Comparison of ENCODE assay signal across 27 cellular contexts in genomic region chr2:99836670-99837069, GRCh38.
DNase-seq lines count a peak whose midpoint lies in the region; ATAC-seq and TF ChIP-seq lines count a peak whose summit lies in the region.
"Had no signal": no experiment of that assay in that cellular context is flagged by ENCODE, and none has a peak within 500 bp of the region (broad histone marks: within the 10 kb centered on the region; RNA-seq: fewer than 3 reads in every experiment).

No MANE protein-coding gene starts in this region.

- H3K9me3 ChIP-seq in Peyer's patch: no peaks in the 10 kb centered on the region
- H3K9me3 ChIP-seq: adrenal gland, BE2C, left ventricle myocardium inferior had no signal

- no peak overlapping the region for H3K4me3 Mint-ChIP-seq in stimulated activated naive B cell treated with anti-CD40 and anti-IgM and Interleukin-4, amounts not matched to agents 10 μg/mL and 1 μg/mL and 100 μg/mL, for 72 hours
- H3K4me3 Mint-ChIP-seq: CD8-positive, alpha-beta memory T cell; naive B cell; stimulated activated naive CD8-positive, alpha-beta T cell treated with anti-CD3 and anti-CD28 coated beads, Interleukin-15, amount 100 ng/mL, for 72 hours had no signal

- DNase-seq in NCI-H2171 treated with DMSO at 0.1 percent for 48 hours (lab: John Stamatoyannopoulos, UW) (peak; percentile 61), NCI-H2171 (lab: John Stamatoyannopoulos, UW) (no peak), NCI-H446 treated with DMSO at 0.1 percent for 48 hours (lab: John Stamatoyannopoulos, UW) (peak; percentile 66), fibroblast of gingiva (ENCODE audit: low read depth) (peak; percentile 40), iPS-NIHi11 (ENCODE audit: low spot score) (no peak), Peyer's patch (no peak), foreskin keratinocyte (no peak)
- no peak for DNase-seq in stimulated activated naive B cell treated with anti-CD40 and anti-IgM and Interleukin-4, amounts not matched to agents 10 μg/mL and 1 μg/mL and 100 μg/mL, for 72 hours
- DNase-seq: 8988T; activated CD4-positive, alpha-beta T cell treated with anti-CD3 and anti-CD28 coated beads, Interleukin-2, amount 50 U/mL, for 4 hours; activated naive CD4-positive, alpha-beta T cell treated with Interleukin-2 at 50 U/mL for 16 hours; adrenal gland; BE2C; CD8-positive, alpha-beta memory T cell; DMS 273 treated with DMSO at 0.1 percent for 48 hours; effector memory CD4-positive, alpha-beta T cell; erythroblast; HCEC 1CT; Kasumi-1; left ventricle myocardium inferior; naive B cell; NCI-H187; NCI-H2227 treated with DMSO at 0.1 percent for 48 hours; NCI-H82; RPMI8226; stimulated activated naive CD8-positive, alpha-beta T cell treated with anti-CD3 and anti-CD28 coated beads, Interleukin-15, amount 100 ng/mL, for 72 hours had no signal

- H3K27me3 ChIP-seq in Peyer's patch: no peaks in the 10 kb centered on the region
- no peaks in the 10 kb centered on the region for H3K27me3 ChIP-seq in foreskin keratinocyte
- H3K27me3 ChIP-seq: adrenal gland, BE2C, SJSA1 had no signal

- peaks cover 2 to 3% of the 10 kb centered on the region in 2 donors for H3K9me3 Mint-ChIP-seq in stimulated activated naive B cell treated with anti-CD40 and anti-IgM and Interleukin-4, amounts not matched to agents 10 μg/mL and 1 μg/mL and 100 μg/mL, for 72 hours
- H3K9me3 Mint-ChIP-seq: stimulated activated naive CD8-positive, alpha-beta T cell treated with anti-CD3 and anti-CD28 coated beads, Interleukin-15, amount 100 ng/mL, for 72 hours had no signal

- H3K27ac Mint-ChIP-seq in stimulated activated naive B cell treated with anti-CD40 and anti-IgM and Interleukin-4, amounts not matched to agents 10 μg/mL and 1 μg/mL and 100 μg/mL, for 72 hours: peak overlapping the region; percentile 85

- no peaks in the 10 kb centered on the region for H3K36me3 ChIP-seq in Peyer's patch
- H3K36me3 ChIP-seq: adrenal gland, BE2C, left ventricle myocardium inferior, SJSA1 had no signal

- no peak overlapping the region for H3K27ac ChIP-seq in Peyer's patch
- no peak overlapping the region for H3K27ac ChIP-seq in foreskin keratinocyte
- H3K27ac ChIP-seq: adrenal gland, left ventricle myocardium inferior, SJSA1 had no signal

- no peak for TF ChIP-seq POLR2A in Peyer's patch (IDR thresholded peaks at IDR 0.05)

- ATAC-seq in stimulated activated naive B cell treated with anti-CD40 and anti-IgM and Interleukin-4, amounts not matched to agents 10 μg/mL and 1 μg/mL and 100 μg/mL, for 72 hours (replicated peaks): no peak
- no peak for ATAC-seq in foreskin keratinocyte
- ATAC-seq: stimulated activated naive CD8-positive, alpha-beta T cell treated with anti-CD3 and anti-CD28 coated beads, Interleukin-15, amount 100 ng/mL, for 72 hours had no signal

- H3K36me3 Mint-ChIP-seq in stimulated activated naive B cell treated with anti-CD40 and anti-IgM and Interleukin-4, amounts not matched to agents 10 μg/mL and 1 μg/mL and 100 μg/mL, for 72 hours: peaks cover 51 to 72% of the 10 kb centered on the region in 2 donors
- H3K36me3 Mint-ChIP-seq: CD8-positive, alpha-beta memory T cell had no signal

- H3K4me1 Mint-ChIP-seq in stimulated activated naive B cell treated with anti-CD40 and anti-IgM and Interleukin-4, amounts not matched to agents 10 μg/mL and 1 μg/mL and 100 μg/mL, for 72 hours: peaks cover 17 to 36% of the 10 kb centered on the region in 2 donors
- H3K4me1 Mint-ChIP-seq: CD8-positive, alpha-beta memory T cell had no signal

- H3K27me3 Mint-ChIP-seq in stimulated activated naive B cell treated with anti-CD40 and anti-IgM and Interleukin-4, amounts not matched to agents 10 μg/mL and 1 μg/mL and 100 μg/mL, for 72 hours: no peaks in the 10 kb centered on the region
- H3K27me3 Mint-ChIP-seq: naive B cell had no signal

- no peak overlapping the region for H3K4me3 ChIP-seq in Peyer's patch
- H3K4me3 ChIP-seq: adrenal gland, left ventricle myocardium inferior, SJSA1 had no signal

- H3K4me1 ChIP-seq in Peyer's patch: no peaks in the 10 kb centered on the region
- H3K4me1 ChIP-seq in foreskin keratinocyte: no peaks in the 10 kb centered on the region
- H3K4me1 ChIP-seq: adrenal gland, BE2C, left ventricle myocardium inferior, SJSA1 had no signal

- no peak for TF ChIP-seq CTCF in Peyer's patch (IDR thresholded peaks at IDR 0.05)
- TF ChIP-seq CTCF in foreskin keratinocyte (conservative IDR thresholded peaks at IDR 0.05): no peak

Comparison
In these comparisons a context has a peak if more than half of its experiments do, and no peak if none do; other contexts are left out.
1. DNase-seq: peak in NCI-H2171 treated with DMSO at 0.1 percent for 48 hours (single experiment), NCI-H446 treated with DMSO at 0.1 percent for 48 hours (single experiment) and fibroblast of gingiva (single experiment); none in NCI-H2171 (single experiment), stimulated activated naive B cell treated with anti-CD40 and anti-IgM and Interleukin-4, amounts not matched to agents 10 μg/mL and 1 μg/mL and 100 μg/mL, for 72 hours (single experiment), iPS-NIHi11 (single experiment), Peyer's patch (0 of 3) and foreskin keratinocyte (0 of 2).